ENCODE assay signal across 17 cellular contexts in the genomic region with DNA sequence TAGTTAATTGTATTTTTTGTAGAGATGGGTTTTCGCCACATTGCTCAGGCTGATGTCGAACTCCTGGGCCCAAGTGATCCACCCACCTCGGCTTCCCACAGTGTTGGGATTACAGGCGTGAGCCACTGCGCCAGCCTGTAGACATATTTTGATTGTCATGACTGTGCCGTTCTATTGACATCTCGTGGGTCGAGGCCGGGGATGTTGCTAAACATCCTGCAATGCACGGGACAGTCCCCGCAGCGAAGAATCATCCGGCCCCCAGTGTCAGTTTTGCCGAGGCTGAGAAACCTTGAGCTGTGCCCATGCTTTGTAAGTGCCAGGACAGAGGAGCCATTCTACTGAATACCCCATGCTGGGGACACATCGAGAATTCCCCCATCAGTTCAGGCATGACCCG.
DNase-seq lines count a peak whose midpoint lies in the region; ATAC-seq and TF ChIP-seq lines count a peak whose summit lies in the region.
"Had no signal": no experiment of that assay in that cellular context is flagged by ENCODE, and none has a peak within 500 bp of the region (broad histone marks: within the 10 kb centered on the region; RNA-seq: fewer than 3 reads in every experiment).

No MANE protein-coding gene starts in this region.

- peaks cover 0 to 19% (median 11%) of the 10 kb centered on the region in 5 experiments for H3K9me3 Mint-ChIP-seq in brain
- H3K9me3 Mint-ChIP-seq in nephron progenitor cell: peaks cover 15% of the 10 kb centered on the region
- H3K9me3 Mint-ChIP-seq: CD8-positive, alpha-beta T cell had no signal

- WGBS in right cardiac atrium: 88% methylated on average over 16 of the region's 16 CpGs

- intact Hi-C loops in right cardiac atrium (cut with DNase I) (no loop called here), Right ventricle myocardium superior (cut with DNase I) (no loop called here)

- no peak overlapping the region for H3K4me3 ChIP-seq in right cardiac atrium (ENCODE audit: low read length)
- H3K4me3 ChIP-seq: GM23248, K562 had no signal

- no peak for TF ChIP-seq CTCF in brain (conservative IDR thresholded peaks at IDR 0.05)
- no peak for TF ChIP-seq CTCF in nephron progenitor cell (IDR thresholded peaks at IDR 0.05)

- peaks cover 7% of the 10 kb centered on the region for H3K4me1 ChIP-seq in right cardiac atrium (ENCODE audit: control insufficient read depth, insufficient read depth, low read length)

- peaks cover 11% of the 10 kb centered on the region for H3K36me3 Mint-ChIP-seq in brain
- peaks cover 13% of the 10 kb centered on the region for H3K36me3 Mint-ChIP-seq in nephron progenitor cell (ENCODE audit: low read depth)
- H3K36me3 Mint-ChIP-seq: CD8-positive, alpha-beta T cell had no signal

- H3K27me3 Mint-ChIP-seq in brain: no peaks in the 10 kb centered on the region
- H3K27me3 Mint-ChIP-seq in nephron progenitor cell (ENCODE audit: low read depth, poor library complexity): peaks cover 30% of the 10 kb centered on the region

- ATAC-seq in right cardiac atrium: no peak
- ATAC-seq in Right ventricle myocardium superior (ENCODE audit: poor library complexity): no peak
- ATAC-seq in HG03565 (IDR thresholded peaks at IDR 0.05; ENCODE audit: unreplicated experiment): no peak
- ATAC-seq: CD8-positive, alpha-beta T cell; HCT116; K562 had no signal

- H3K27ac Mint-ChIP-seq in brain: peak overlapping the region in 4 of 5 experiments; percentile 25 to 82 (median 60)
- peak overlapping the region; percentile 27 for H3K27ac Mint-ChIP-seq in nephron progenitor cell
- H3K27ac Mint-ChIP-seq: CD8-positive, alpha-beta T cell had no signal

- no peaks in the 10 kb centered on the region for H3K27me3 ChIP-seq in right cardiac atrium (ENCODE audit: control insufficient read depth, insufficient read depth)

- H3K4me1 Mint-ChIP-seq in brain (peaks cover 59% of the 10 kb centered on the region), nephron progenitor cell (peaks cover 40% of the 10 kb centered on the region)

- H3K27ac ChIP-seq in right cardiac atrium (ENCODE audit: low read length): no peak overlapping the region
- H3K27ac ChIP-seq: GM23248, HL-60 had no signal

- H3K4me3 Mint-ChIP-seq in brain: no peak overlapping the region
- H3K4me3 Mint-ChIP-seq in nephron progenitor cell: no peak overlapping the region
- H3K4me3 Mint-ChIP-seq: CD8-positive, alpha-beta T cell had no signal

- in situ Hi-C loops in KBM-7 (cut with MboI; ENCODE audit: low pct_unique_long_range_greater_than_20kb, low sequenced_read_pairs): no loop called here

- H3K9me3 ChIP-seq in right cardiac atrium (ENCODE audit: control insufficient read depth, low read length): no peaks in the 10 kb centered on the region

- DNase-seq in right cardiac atrium (peak in 2 of 3 donors; percentile 20 to 42), Right ventricle myocardium superior (no peak), nephron progenitor cell (no peak), KBM-7 (no peak), COLO829 (ENCODE audit: low spot score) (no peak)
- DNase-seq: 8988T; AML-193; C1 segment of cervical spinal cord; Caco-2; CD8-positive, alpha-beta T cell; GF-D8; GM23248 had no signal

Comparison
In these comparisons a context has a peak if more than half of its experiments do, and no peak if none do; other contexts are left out.
1. DNase-seq: peak in right cardiac atrium (2 of 3); none in Right ventricle myocardium superior (single experiment), nephron progenitor cell (single experiment), KBM-7 (single experiment) and COLO829 (single experiment).